ENCODE assay signal across 15 cellular contexts in genomic region chr10:91626936-91627335, GRCh38. TPM values are rescaled to one million over a fixed set of nuclear protein-coding genes. Genes with fewer than 3 reads are reported as not detected.
"Had no signal": no experiment of that assay in that cellular context is flagged by ENCODE, and none has a peak within 500 bp of the region (broad histone marks: within the 10 kb centered on the region; RNA-seq: fewer than 3 reads in every experiment).

No MANE protein-coding gene starts in this region.

- ATAC-seq: activated CD8-positive, alpha-beta T cell treated with anti-CD3 and anti-CD28 coated beads for 36 hours; activated T-cell treated with anti-CD3 and anti-CD28 coated beads, Interleukin-2, amount 50 U/mL, for 72 hours; mucosa of descending colon; natural killer cell treated with Interleukin-12 subunit alpha and Interleukin-12 subunit beta and Interleukin-15 and Interleukin-18, amount 100 ng/mL, for 72 hours; T-cell had no signal

- H3K36me3 Mint-ChIP-seq: activated naive CD8-positive, alpha-beta T cell treated with anti-CD3 and anti-CD28 coated beads for 36 hours; natural killer cell treated with Interleukin-12 subunit alpha and Interleukin-12 subunit beta and Interleukin-15 and Interleukin-18, amount 100 ng/mL, for 72 hours; T-cell had no signal

- H3K27ac Mint-ChIP-seq: activated CD8-positive, alpha-beta T cell treated with anti-CD3 and anti-CD28 coated beads for 36 hours; activated naive CD8-positive, alpha-beta T cell treated with anti-CD3 and anti-CD28 coated beads for 36 hours; activated T-cell treated with anti-CD3 and anti-CD28 coated beads, Interleukin-2, amount 50 U/mL, for 72 hours; natural killer cell treated with Interleukin-12 subunit alpha and Interleukin-12 subunit beta and Interleukin-15 and Interleukin-18, amount 100 ng/mL, for 72 hours; T-cell had no signal

- H3K4me3 Mint-ChIP-seq: activated CD8-positive, alpha-beta T cell treated with anti-CD3 and anti-CD28 coated beads for 36 hours; activated naive CD8-positive, alpha-beta T cell treated with anti-CD3 and anti-CD28 coated beads for 36 hours; activated T-cell treated with anti-CD3 and anti-CD28 coated beads, Interleukin-2, amount 50 U/mL, for 72 hours; natural killer cell treated with Interleukin-12 subunit alpha and Interleukin-12 subunit beta and Interleukin-15 and Interleukin-18, amount 100 ng/mL, for 72 hours; T-cell had no signal

- H3K9me3 Mint-ChIP-seq: natural killer cell treated with Interleukin-12 subunit alpha and Interleukin-12 subunit beta and Interleukin-15 and Interleukin-18, amount 100 ng/mL, for 72 hours had no signal

- H3K27ac ChIP-seq: epithelial cell of prostate, SK-N-MC had no signal

- H3K4me1 Mint-ChIP-seq: activated naive CD8-positive, alpha-beta T cell treated with anti-CD3 and anti-CD28 coated beads for 36 hours; T-cell had no signal

- H3K9me3 ChIP-seq: mucosa of descending colon had no signal

- DNase-seq: activated CD4-positive, alpha-beta T cell treated with anti-CD3 and anti-CD28 coated beads for 4 hours; activated CD8-positive, alpha-beta memory T cell treated with anti-CD3 and anti-CD28 coated beads, Interleukin-2, amount 50 U/mL, for 4 hours; activated CD8-positive, alpha-beta T cell treated with anti-CD3 and anti-CD28 coated beads for 36 hours; activated gamma-delta T cell treated with Interleukin-2 at 50 U/mL for 16 hours; activated naive CD8-positive, alpha-beta T cell treated with anti-CD3 and anti-CD28 coated beads for 36 hours; activated T-cell treated with anti-CD3 and anti-CD28 coated beads, Interleukin-2, amount 50 U/mL, for 72 hours; effector memory CD4-positive, alpha-beta T cell; left cardiac atrium; mucosa of descending colon; T-cell; T1000; trophoblast cell had no signal

- H3K4me3 ChIP-seq: mucosa of descending colon, SK-N-MC had no signal

RNA-seq across cellular contexts. Expression of gene PPP1R3C, which starts 5.9 kb away (rescaled TPM):
- total RNA-seq: natural killer cell treated with Interleukin-12 subunit alpha and Interleukin-12 subunit beta and Interleukin-15 and Interleukin-18, amount 100 ng/mL, for 72 hours had no signal
